15 cellular contexts compared by ENCODE assay signal in genomic region chr17:50745631-50746030, GRCh38. TPM values are rescaled to one million over a fixed set of nuclear protein-coding genes. Genes with fewer than 3 reads are reported as not detected.
DNase-seq lines count a peak whose midpoint lies in the region; ATAC-seq and TF ChIP-seq lines count a peak whose summit lies in the region.
"Had no signal": no experiment of that assay in that cellular context is flagged by ENCODE, and none has a peak within 500 bp of the region (broad histone marks: within the 10 kb centered on the region; RNA-seq: fewer than 3 reads in every experiment).

No MANE protein-coding gene starts in this region.

- H2BK120ac ChIP-seq in IMR-90 (ENCODE audit: low read depth, low read length) = no peak overlapping the region

- in situ Hi-C loops in IMR-90 (cut with MboI; ENCODE audit: low sequenced_read_pairs) = no loop called here

- H2AK9ac ChIP-seq in IMR-90 (replicated peaks; ENCODE audit: low read depth, low read length, poor library complexity) = no peak overlapping the region

- TSS peak; percentile 88 for BruUV-seq in IMR-90 (replicated peaks; lab: Mats Ljungman, UMichigan)

- no peak overlapping the region for H3K56ac ChIP-seq in IMR-90 (ENCODE audit: extremely low read depth, insufficient read depth, low read length)

- no peak overlapping the region for H4K8ac ChIP-seq in IMR-90 (ENCODE audit: low read depth in 2 of 2, low read length in 2 of 2)

- H2AFZ ChIP-seq in IMR-90 (replicated peaks; ENCODE audit: low read length, poor library complexity) = no peak overlapping the region
- H2AFZ ChIP-seq: GM23338 had no signal

- TF ChIP-seq CTCF in IMR-90 (conservative IDR thresholded peaks at IDR 0.05; ENCODE audit: low read depth, low read length) (no peak), chondrocyte (IDR thresholded peaks at IDR 0.05) (no peak)

- intact Hi-C loops in IMR-90 (cut with micrococcal nuclease) = no loop called here

- DNase-seq in stimulated activated naive CD8-positive, alpha-beta T cell treated with anti-CD3 and anti-CD28 coated beads, Interleukin-15, amount 100 ng/mL, for 72 hours = no peak
- no peak for DNase-seq in IMR-90
- no peak for DNase-seq in chondrocyte (ENCODE audit: low spot score)
- DNase-seq in activated CD4-positive, alpha-beta T cell treated with anti-CD3 and anti-CD28 coated beads, Interleukin-2, amount 10 ng/mL, durations not matched to agents 7 days and 5 days = no peak
- no peak for DNase-seq in NCI-H2227 (lab: John Stamatoyannopoulos, UW; ENCODE audit: unreplicated experiment)
- DNase-seq: CD4-positive, CD25-positive, alpha-beta regulatory T cell; DMS79; H7 had no signal

- WGBS in IMR-90 (ENCODE audit: extremely low coverage in 2 of 2, insufficient read length in 1 of 2), 2 experiments = 90% methylated on average over 3 of the region's 12 CpGs; no CpG with 5 or more reads in 1 of the 2 experiments

- peaks cover 32 to 39% of the 10 kb centered on the region in 2 experiments for H3K79me1 ChIP-seq in IMR-90 (ENCODE audit: low read depth in 1 of 2, low read length in 2 of 2)

- H3K14ac ChIP-seq in IMR-90 (replicated peaks; ENCODE audit: low read depth, low read length) = no peak overlapping the region

- no peaks in the 10 kb centered on the region for H4K20me1 ChIP-seq in IMR-90 (ENCODE audit: insufficient read depth, low read length)

- no peaks in the 10 kb centered on the region for H3K9me3 ChIP-seq in IMR-90 (ENCODE audit: control insufficient read depth, insufficient read depth, low read length)
- H3K9me3 ChIP-seq: BLaER1 treated with 17β-estradiol and CSF1 and Interleukin-3, amounts not matched to agents 10 nM and 100 nM had no signal

- no peaks in the 10 kb centered on the region for H3K9me3 Mint-ChIP-seq in stimulated activated naive CD8-positive, alpha-beta T cell treated with anti-CD3 and anti-CD28 coated beads, Interleukin-15, Interleukin-2, amounts not matched to agents 100 ng/mL and 50 ng/mL, for 24 hours
- no peaks in the 10 kb centered on the region for H3K9me3 Mint-ChIP-seq in stimulated activated naive CD8-positive, alpha-beta T cell treated with anti-CD3 and anti-CD28 coated beads, Interleukin-15, amount 100 ng/mL, for 72 hours
- no peaks in the 10 kb centered on the region for H3K9me3 Mint-ChIP-seq in chondrocyte (ENCODE audit: low read depth)
- no peaks in the 10 kb centered on the region for H3K9me3 Mint-ChIP-seq in activated CD4-positive, alpha-beta T cell treated with anti-CD3 and anti-CD28 coated beads, Interleukin-2, amount 10 ng/mL, durations not matched to agents 7 days and 5 days
- H3K9me3 Mint-ChIP-seq: GM23338, IgD-negative memory B cell had no signal

- dilution Hi-C loops in IMR-90 (cut with HindIII; ENCODE audit: low sequenced_read_pairs, unreplicated experiment) = no loop called here

- no peak for TF ChIP-seq POLR2A in IMR-90 (IDR thresholded peaks at IDR 0.05; ENCODE audit: low read depth, low read length)

- H4K5ac ChIP-seq in IMR-90 (ENCODE audit: low read depth, low read length) = no peak overlapping the region

- TF ChIP-seq RAD21 in IMR-90 (IDR thresholded peaks at IDR 0.05; ENCODE audit: low read length) = no peak

- no peaks in the 10 kb centered on the region for H3K4me1 Mint-ChIP-seq in stimulated activated naive CD8-positive, alpha-beta T cell treated with anti-CD3 and anti-CD28 coated beads, Interleukin-15, Interleukin-2, amounts not matched to agents 100 ng/mL and 50 ng/mL, for 24 hours (ENCODE audit: low read depth)
- no peaks in the 10 kb centered on the region for H3K4me1 Mint-ChIP-seq in stimulated activated naive CD8-positive, alpha-beta T cell treated with anti-CD3 and anti-CD28 coated beads, Interleukin-15, amount 100 ng/mL, for 72 hours
- H3K4me1 Mint-ChIP-seq in chondrocyte (ENCODE audit: low read depth) = peaks cover 5% of the 10 kb centered on the region
- H3K4me1 Mint-ChIP-seq in activated CD4-positive, alpha-beta T cell treated with anti-CD3 and anti-CD28 coated beads, Interleukin-2, amount 10 ng/mL, durations not matched to agents 7 days and 5 days = peaks cover 6% of the 10 kb centered on the region
- H3K4me1 Mint-ChIP-seq: GM23338 had no signal

- no peak overlapping the region for H3K4me3 ChIP-seq in IMR-90 (ENCODE audit: insufficient read depth, low read depth, low read length)
- H3K4me3 ChIP-seq: BLaER1 treated with 17β-estradiol and CSF1 and Interleukin-3, amounts not matched to agents 10 nM and 100 nM; GM12878; GM23338 had no signal

- POLR2A ChIA-PET in IMR-90 (lab: Charles Lee; ENCODE audit: unreplicated experiment) = no interaction called here
- POLR2A ChIA-PET in activated CD4-positive, alpha-beta T cell treated with anti-CD3 and anti-CD28 coated beads, Interleukin-2, amount 10 ng/mL, durations not matched to agents 7 days and 5 days (lab: Charles Lee) = no interaction called here

- H3K36me3 ChIP-seq in IMR-90 (ENCODE audit: control insufficient read depth, insufficient read depth, low read length) = peaks cover 52% of the 10 kb centered on the region

- no peak overlapping the region for H3K9ac ChIP-seq in IMR-90 (ENCODE audit: low read depth, low read length)
- H3K9ac ChIP-seq: BLaER1 treated with 17β-estradiol and CSF1 and Interleukin-3, amounts not matched to agents 10 nM and 100 nM had no signal

- no peak overlapping the region for H2BK15ac ChIP-seq in IMR-90 (ENCODE audit: low read depth, low read length)

- no peaks in the 10 kb centered on the region for H3K9me1 ChIP-seq in IMR-90 (ENCODE audit: insufficient read depth, low read length)

- no peak overlapping the region for H3K27ac ChIP-seq in IMR-90 (ENCODE audit: insufficient read depth, low read length)
- H3K27ac ChIP-seq: BLaER1 treated with 17β-estradiol and CSF1 and Interleukin-3, amounts not matched to agents 10 nM and 100 nM had no signal

- H3K4me3 Mint-ChIP-seq in stimulated activated naive CD8-positive, alpha-beta T cell treated with anti-CD3 and anti-CD28 coated beads, Interleukin-15, Interleukin-2, amounts not matched to agents 100 ng/mL and 50 ng/mL, for 24 hours = no peak overlapping the region
- no peak overlapping the region for H3K4me3 Mint-ChIP-seq in stimulated activated naive CD8-positive, alpha-beta T cell treated with anti-CD3 and anti-CD28 coated beads, Interleukin-15, amount 100 ng/mL, for 72 hours
- H3K4me3 Mint-ChIP-seq in chondrocyte (ENCODE audit: unreplicated experiment) = no peak overlapping the region
- H3K4me3 Mint-ChIP-seq in activated CD4-positive, alpha-beta T cell treated with anti-CD3 and anti-CD28 coated beads, Interleukin-2, amount 10 ng/mL, durations not matched to agents 7 days and 5 days = no peak overlapping the region
- H3K4me3 Mint-ChIP-seq: CD4-positive, CD25-positive, alpha-beta regulatory T cell; GM23338; IgD-negative memory B cell had no signal

- no peaks in the 10 kb centered on the region for H3K4me1 ChIP-seq in IMR-90 (ENCODE audit: control insufficient read depth, insufficient read depth, low read length)
- H3K4me1 ChIP-seq: BLaER1 treated with 17β-estradiol and CSF1 and Interleukin-3, amounts not matched to agents 10 nM and 100 nM had no signal

- H3K27ac Mint-ChIP-seq in stimulated activated naive CD8-positive, alpha-beta T cell treated with anti-CD3 and anti-CD28 coated beads, Interleukin-15, Interleukin-2, amounts not matched to agents 100 ng/mL and 50 ng/mL, for 24 hours = peak overlapping the region; percentile 23
- H3K27ac Mint-ChIP-seq in stimulated activated naive CD8-positive, alpha-beta T cell treated with anti-CD3 and anti-CD28 coated beads, Interleukin-15, amount 100 ng/mL, for 72 hours = peak overlapping the region in 1 of 2 donors; percentile 60
- H3K27ac Mint-ChIP-seq in chondrocyte (ENCODE audit: unreplicated experiment) = peak overlapping the region; percentile 18
- H3K27ac Mint-ChIP-seq in activated CD4-positive, alpha-beta T cell treated with anti-CD3 and anti-CD28 coated beads, Interleukin-2, amount 10 ng/mL, durations not matched to agents 7 days and 5 days = no peak overlapping the region
- H3K27ac Mint-ChIP-seq: CD4-positive, CD25-positive, alpha-beta regulatory T cell; GM23338; IgD-negative memory B cell had no signal

- H2BK5ac ChIP-seq in IMR-90 (ENCODE audit: low read depth, low read length, poor library complexity, severe bottlenecking) = no peak overlapping the region

- H2BK20ac ChIP-seq in IMR-90 (ENCODE audit: low read depth, low read length) = no peak overlapping the region

- H3K27me3 Mint-ChIP-seq in stimulated activated naive CD8-positive, alpha-beta T cell treated with anti-CD3 and anti-CD28 coated beads, Interleukin-15, Interleukin-2, amounts not matched to agents 100 ng/mL and 50 ng/mL, for 24 hours = no peaks in the 10 kb centered on the region
- H3K27me3 Mint-ChIP-seq in stimulated activated naive CD8-positive, alpha-beta T cell treated with anti-CD3 and anti-CD28 coated beads, Interleukin-15, amount 100 ng/mL, for 72 hours = no peaks in the 10 kb centered on the region
- no peaks in the 10 kb centered on the region for H3K27me3 Mint-ChIP-seq in chondrocyte (ENCODE audit: low read depth)
- no peaks in the 10 kb centered on the region for H3K27me3 Mint-ChIP-seq in activated CD4-positive, alpha-beta T cell treated with anti-CD3 and anti-CD28 coated beads, Interleukin-2, amount 10 ng/mL, durations not matched to agents 7 days and 5 days
- H3K27me3 Mint-ChIP-seq: CD4-positive, CD25-positive, alpha-beta regulatory T cell; IgD-negative memory B cell had no signal

- H3K23ac ChIP-seq in IMR-90 (ENCODE audit: low read depth, low read length) = no peak overlapping the region

- no peak overlapping the region for H3K18ac ChIP-seq in IMR-90 (ENCODE audit: low read depth, low read length)

- ATAC-seq in stimulated activated naive CD8-positive, alpha-beta T cell treated with anti-CD3 and anti-CD28 coated beads, Interleukin-15, amount 100 ng/mL, for 72 hours = no peak
- ATAC-seq in IMR-90 (ENCODE audit: low read depth) = no peak
- no peak for ATAC-seq in GM18873 (IDR thresholded peaks at IDR 0.05; ENCODE audit: low FRiP score, unreplicated experiment)
- ATAC-seq: GM12878, GM23338 had no signal

- no peaks in the 10 kb centered on the region for H3K27me3 ChIP-seq in IMR-90 (ENCODE audit: control insufficient read depth, insufficient read depth, low read length)
- H3K27me3 ChIP-seq: BLaER1 treated with 17β-estradiol and CSF1 and Interleukin-3, amounts not matched to agents 10 nM and 100 nM had no signal

- no peak overlapping the region for H4K91ac ChIP-seq in IMR-90 (ENCODE audit: insufficient read depth, low read depth, low read length)

- no peak overlapping the region for H2AK5ac ChIP-seq in IMR-90 (ENCODE audit: low read depth, low read length)

- H3K4ac ChIP-seq in IMR-90 (ENCODE audit: low read depth, low read length) = no peak overlapping the region

- peaks cover 78% of the 10 kb centered on the region for H3K36me3 Mint-ChIP-seq in stimulated activated naive CD8-positive, alpha-beta T cell treated with anti-CD3 and anti-CD28 coated beads, Interleukin-15, Interleukin-2, amounts not matched to agents 100 ng/mL and 50 ng/mL, for 24 hours (ENCODE audit: low read depth)
- H3K36me3 Mint-ChIP-seq in chondrocyte (ENCODE audit: low read depth) = peaks cover 47% of the 10 kb centered on the region
- H3K36me3 Mint-ChIP-seq in activated CD4-positive, alpha-beta T cell treated with anti-CD3 and anti-CD28 coated beads, Interleukin-2, amount 10 ng/mL, durations not matched to agents 7 days and 5 days (ENCODE audit: low read depth) = peaks cover 79% of the 10 kb centered on the region

- H3K4me2 ChIP-seq in IMR-90 (ENCODE audit: low read depth, low read length) = no peak overlapping the region
- H3K4me2 ChIP-seq: BLaER1 treated with 17β-estradiol and CSF1 and Interleukin-3, amounts not matched to agents 10 nM and 100 nM; GM23338 had no signal

- CTCF ChIA-PET in IMR-90 (lab: Yijun Ruan, JAX) = no interaction called here
- CTCF ChIA-PET in activated CD4-positive, alpha-beta T cell treated with anti-CD3 and anti-CD28 coated beads, Interleukin-2, amount 10 ng/mL, durations not matched to agents 7 days and 5 days (lab: Charles Lee) = no interaction called here

RNA-seq across cellular contexts. Expression of gene ANKRD40CL, which starts 21.7 kb away (rescaled TPM):
- total RNA-seq in IMR-90 (2012; rRNA removed) (not detected in 2 replicates), chondrocyte (not detected in 3 replicates)
- not detected in 2 replicates for polyA plus RNA-seq in IMR-90 (2012; rRNA removed)
- not detected in 2 replicates for polyA plus RNA-seq in IMR-90 (2012; cell fraction: cytosol; rRNA removed)
- polyA plus RNA-seq in IMR-90 (2012; cell fraction: nucleus; rRNA removed; ENCODE audit: low replicate concordance) = not detected in 2 replicates
- not detected for total RNA-seq in activated CD4-positive, alpha-beta T cell treated with anti-CD3 and anti-CD28 coated beads, Interleukin-2, amount 10 ng/mL, durations not matched to agents 7 days and 5 days
- total RNA-seq: CD4-positive, CD25-positive, alpha-beta regulatory T cell; G401; GM12878; GM23338; H7 had no signal
- polyA plus RNA-seq: CD4-positive, CD25-positive, alpha-beta regulatory T cell; GM12878; GM23338; IgD-negative memory B cell had no signal

RNA-seq across cellular contexts. Expression of gene LUC7L3, which starts 26.2 kb away (rescaled TPM):
- total RNA-seq in IMR-90 (2012; rRNA removed) (17.7 and 20.0 TPM in 2 replicates), chondrocyte (71.5 to 99.0 TPM (median 73.9 TPM) in 3 replicates)
- polyA plus RNA-seq in IMR-90 (2012; rRNA removed) = 44.7 and 47.5 TPM in 2 replicates
- 27.5 and 27.7 TPM in 2 replicates for polyA plus RNA-seq in IMR-90 (2012; cell fraction: cytosol; rRNA removed)
- 183 and 387 TPM in 2 replicates for polyA plus RNA-seq in IMR-90 (2012; cell fraction: nucleus; rRNA removed; ENCODE audit: low replicate concordance)
- 100 to 1,000 TPM; 108 to 139 TPM for total RNA-seq in activated CD4-positive, alpha-beta T cell treated with anti-CD3 and anti-CD28 coated beads, Interleukin-2, amount 10 ng/mL, durations not matched to agents 7 days and 5 days

RNA-seq across cellular contexts. Expression of gene ANKRD40, which starts 37.9 kb away (rescaled TPM):
- total RNA-seq in IMR-90 (2012; rRNA removed) (35.8 and 38.9 TPM in 2 replicates), chondrocyte (34.6 to 39.4 TPM (median 36.1 TPM) in 3 replicates)
- 23.4 and 23.5 TPM in 2 replicates for polyA plus RNA-seq in IMR-90 (2012; rRNA removed)
- 6.0 and 8.0 TPM in 2 replicates for polyA plus RNA-seq in IMR-90 (2012; cell fraction: cytosol; rRNA removed)
- polyA plus RNA-seq in IMR-90 (2012; cell fraction: nucleus; rRNA removed; ENCODE audit: low replicate concordance) = 6.2 and 29.6 TPM in 2 replicates
- total RNA-seq in activated CD4-positive, alpha-beta T cell treated with anti-CD3 and anti-CD28 coated beads, Interleukin-2, amount 10 ng/mL, durations not matched to agents 7 days and 5 days = 10 to 100 TPM; 31.1 to 34.2 TPM
